In genomic region chr15:99076555-99077308, GRCh38 we compare ENCODE assay signal across 8 cellular contexts. TPM values are rescaled to one million over a fixed set of nuclear protein-coding genes. Genes with fewer than 3 reads are reported as not detected.
DNase-seq lines count a peak whose midpoint lies in the region; ATAC-seq and TF ChIP-seq lines count a peak whose summit lies in the region.

No MANE protein-coding gene starts in this region.

- TF ChIP-seq CTCF in AG04449 (IDR thresholded peaks at IDR 0.05; ENCODE audit: insufficient read depth, low read length, missing control alignments) (peak; percentile 73), GM13976 (IDR thresholded peaks at IDR 0.05; ENCODE audit: borderline replicate concordance, control extremely low read depth, extremely low read depth, insufficient read depth, missing control alignments) (peak; percentile 85), mammary epithelial cell (conservative IDR thresholded peaks at IDR 0.05 in 1 of 2, IDR thresholded peaks at IDR 0.05 in 1 of 2; ENCODE audit: extremely low read depth in 1 of 2, insufficient read depth in 1 of 2, low read depth in 1 of 2, low read length in 2 of 2) (peak; percentile 90 to 95)

- H3K4me2 ChIP-seq in mammary epithelial cell (ENCODE audit: insufficient read depth, low read depth, low read length), result peak overlapping the region; percentile 58

- POLR2A ChIA-PET in AG04449 (lab: Yijun Ruan, JAX), result interaction anchor here (0.7 to 0.8 kb wide), 2 partner anchors 12 to 302 kb away, joined by 3 read pairs; no protein-coding TSS in a partner anchor

- WGBS in mammary epithelial cell (ENCODE audit: low coverage, missing lambda C conversion rate), result 10% methylated on average over 10 of the region's 10 CpGs

- no peaks in the 10 kb centered on the region for H3K4me1 ChIP-seq in mammary epithelial cell (ENCODE audit: insufficient read depth, low read length)

- H3K9ac ChIP-seq in mammary epithelial cell (ENCODE audit: insufficient read depth, low read length), result no peak overlapping the region

- H3K4me3 ChIP-seq in AG04449 (ENCODE audit: low read depth, low read length) (peak overlapping the region; percentile 41), mammary epithelial cell (replicated peaks in 1 of 3; ENCODE audit: insufficient read depth in 1 of 3, low read depth in 2 of 3, low read length in 3 of 3) (peak overlapping the region in 2 of 3 experiments; percentile 19 to 22), skin epidermis (peak overlapping the region in 4 of 7 experiments; percentile 9 to 29 (median 24))

- peak overlapping the region; percentile 78 for H2AFZ ChIP-seq in mammary epithelial cell (ENCODE audit: low read depth, low read length)

- H3K9me3 ChIP-seq in mammary epithelial cell (replicated peaks; ENCODE audit: insufficient read depth, low read length), result no peaks in the 10 kb centered on the region

- DNase-seq in AG04449 (ENCODE audit: low read depth, low spot score) (peak; percentile 28), GM13976 (ENCODE audit: low spot score) (peak; percentile 68), NCI-H1417 treated with DMSO at 0.1 percent for 48 hours (lab: John Stamatoyannopoulos, UW) (peak; percentile 51), T follicular helper cell (ENCODE audit: low read depth) (peak; percentile 7), mammary epithelial cell (peak; percentile 72), iris pigment epithelial cell (ENCODE audit: low read depth) (peak; percentile 75)

- CTCF ChIA-PET in AG04449 (lab: Yijun Ruan, JAX), result interaction anchor here (0.5 to 11.5 kb wide), 62 partner anchors 9 to 655 kb away, joined by 3 to 203 read pairs (median 4); partner anchors contain the start of genes IGF1R and SYNM
- CTCF ChIA-PET in mammary epithelial cell (lab: Charles Lee; ENCODE audit: low non-redundant PET), result interaction anchor here (0.6 to 0.9 kb wide), 8 partner anchors 10 to 558 kb away, joined by 3 to 5 read pairs (median 4); no protein-coding TSS in a partner anchor

- no peaks in the 10 kb centered on the region for H3K79me2 ChIP-seq in mammary epithelial cell (ENCODE audit: insufficient read depth, low read length)

- H3K36me3 ChIP-seq in mammary epithelial cell (ENCODE audit: insufficient read depth, low read length), result no peaks in the 10 kb centered on the region

- BruUV-seq in mammary epithelial cell (replicated peaks; lab: Mats Ljungman, UMichigan), result no TSS peak

- in situ Hi-C loops in GM13976 (cut with MboI; ENCODE audit: low sequenced_read_pairs, unreplicated experiment), result loop anchor here (10.0 to 25.0 kb wide), 2 partner anchors 192 to 564 kb away; no protein-coding TSS in a partner anchor
- in situ Hi-C loops in mammary epithelial cell (cut with MboI; ENCODE audit: low sequenced_read_pairs in 2 of 2), result loop anchor here (5.0 to 10.0 kb wide), 3 partner anchors 422 to 632 kb away; no protein-coding TSS in a partner anchor

- intact Hi-C loops in mammary epithelial cell (cut with micrococcal nuclease), result loop anchor here (1.0 to 10.0 kb wide), 9 partner anchors 119 to 762 kb away; no protein-coding TSS in a partner anchor

- H4K20me1 ChIP-seq in mammary epithelial cell (ENCODE audit: insufficient read depth, low read length), result no peaks in the 10 kb centered on the region

- H3K27ac ChIP-seq in mammary epithelial cell (ENCODE audit: insufficient read depth, low read depth, low read length), result no peak overlapping the region
- peak overlapping the region in 4 of 21 experiments; percentile 21 to 49 (median 33) for H3K27ac ChIP-seq in skin epidermis

- peak; percentile 80 for ATAC-seq in HG02884 (IDR thresholded peaks at IDR 0.05; ENCODE audit: unreplicated experiment)

- no peaks in the 10 kb centered on the region for H3K27me3 ChIP-seq in mammary epithelial cell (ENCODE audit: insufficient read depth, low read length)

- dilution Hi-C loops in mammary epithelial cell (cut with HindIII; ENCODE audit: low sequenced_read_pairs), result no loop called here

RNA-seq across cellular contexts. Expression of gene SYNM, which starts 28.1 kb away (rescaled TPM):
- total RNA-seq in mammary epithelial cell, result 1 to 10 TPM in 1 of 2 donors, under 1 TPM in 1; 0.82 to 4.3 TPM
- 0.31 TPM for polyA plus RNA-seq in mammary epithelial cell
- 4.4 TPM for polyA minus RNA-seq in mammary epithelial cell

Comparison
In these comparisons a context has a peak if more than half of its experiments do, and no peak if none do; other contexts are left out.
1. DNase-seq: peak in every context shown above with its lines; median percentile 75 in iris pigment epithelial cell; 72 in mammary epithelial cell; 68 in GM13976; 51 in NCI-H1417 treated with DMSO at 0.1 percent for 48 hours; 28 in AG04449; 7 in T follicular helper cell.